Comparison of ENCODE assay signal across 1 cellular context in the genomic region with DNA sequence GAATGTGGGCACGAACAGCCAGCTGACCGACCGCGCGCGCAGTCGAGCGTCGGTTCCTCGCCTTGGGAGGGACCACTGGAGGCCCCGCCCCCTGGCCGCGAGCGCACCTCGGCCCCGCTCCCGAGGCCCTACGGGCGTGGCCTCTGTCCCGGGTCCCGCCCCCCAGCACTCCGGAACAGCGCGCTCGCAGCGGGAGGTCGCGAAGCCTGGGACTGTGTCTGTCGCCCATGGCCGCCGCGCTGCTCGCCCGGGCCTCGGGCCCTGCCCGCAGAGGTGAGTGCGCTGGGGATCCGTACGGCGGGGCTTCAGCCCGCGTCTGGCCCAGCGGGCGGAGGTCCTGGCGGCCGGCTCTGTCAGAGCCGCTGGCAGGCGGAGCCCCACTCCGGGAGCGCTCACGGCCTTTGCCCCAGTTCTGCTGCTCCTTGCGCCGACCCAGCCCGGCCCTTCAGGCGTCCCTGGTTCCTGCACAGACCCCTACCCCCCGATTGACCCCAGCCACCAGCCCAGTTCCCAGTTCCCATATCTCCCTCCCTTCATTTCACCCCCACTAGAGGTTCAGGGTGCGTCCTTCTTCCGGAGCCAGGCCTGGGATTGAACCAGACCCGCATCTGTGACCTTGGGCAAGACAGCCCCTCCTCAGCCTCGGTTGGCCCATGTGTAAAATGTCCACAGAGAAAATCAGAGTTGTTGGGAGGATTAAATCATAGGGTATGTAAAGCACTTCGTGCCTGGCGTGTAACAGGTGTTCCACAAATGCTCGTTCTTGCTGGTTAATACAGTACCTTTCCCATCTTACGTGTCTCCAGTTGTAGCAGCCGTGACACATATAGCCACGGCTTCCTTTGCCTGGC.
TF ChIP-seq lines count a peak whose summit lies in the region.

A gene with protein sequence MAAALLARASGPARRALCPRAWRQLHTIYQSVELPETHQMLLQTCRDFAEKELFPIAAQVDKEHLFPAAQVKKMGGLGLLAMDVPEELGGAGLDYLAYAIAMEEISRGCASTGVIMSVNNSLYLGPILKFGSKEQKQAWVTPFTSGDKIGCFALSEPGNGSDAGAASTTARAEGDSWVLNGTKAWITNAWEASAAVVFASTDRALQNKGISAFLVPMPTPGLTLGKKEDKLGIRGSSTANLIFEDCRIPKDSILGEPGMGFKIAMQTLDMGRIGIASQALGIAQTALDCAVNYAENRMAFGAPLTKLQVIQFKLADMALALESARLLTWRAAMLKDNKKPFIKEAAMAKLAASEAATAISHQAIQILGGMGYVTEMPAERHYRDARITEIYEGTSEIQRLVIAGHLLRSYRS (plus strand): TSS at position 168 of the 851 bp plus-strand sequence. CDS start 60 bp downstream, at position 228.

TF ChIP-seq in HepG2, 621 proteins besides CTCF, POLR2A, EP300 and RAD21 (continued from another document and continues in another):
- TF ChIP-seq NBN (conservative IDR thresholded peaks at IDR 0.05) = no peak
- TF ChIP-seq, protein P1, sequence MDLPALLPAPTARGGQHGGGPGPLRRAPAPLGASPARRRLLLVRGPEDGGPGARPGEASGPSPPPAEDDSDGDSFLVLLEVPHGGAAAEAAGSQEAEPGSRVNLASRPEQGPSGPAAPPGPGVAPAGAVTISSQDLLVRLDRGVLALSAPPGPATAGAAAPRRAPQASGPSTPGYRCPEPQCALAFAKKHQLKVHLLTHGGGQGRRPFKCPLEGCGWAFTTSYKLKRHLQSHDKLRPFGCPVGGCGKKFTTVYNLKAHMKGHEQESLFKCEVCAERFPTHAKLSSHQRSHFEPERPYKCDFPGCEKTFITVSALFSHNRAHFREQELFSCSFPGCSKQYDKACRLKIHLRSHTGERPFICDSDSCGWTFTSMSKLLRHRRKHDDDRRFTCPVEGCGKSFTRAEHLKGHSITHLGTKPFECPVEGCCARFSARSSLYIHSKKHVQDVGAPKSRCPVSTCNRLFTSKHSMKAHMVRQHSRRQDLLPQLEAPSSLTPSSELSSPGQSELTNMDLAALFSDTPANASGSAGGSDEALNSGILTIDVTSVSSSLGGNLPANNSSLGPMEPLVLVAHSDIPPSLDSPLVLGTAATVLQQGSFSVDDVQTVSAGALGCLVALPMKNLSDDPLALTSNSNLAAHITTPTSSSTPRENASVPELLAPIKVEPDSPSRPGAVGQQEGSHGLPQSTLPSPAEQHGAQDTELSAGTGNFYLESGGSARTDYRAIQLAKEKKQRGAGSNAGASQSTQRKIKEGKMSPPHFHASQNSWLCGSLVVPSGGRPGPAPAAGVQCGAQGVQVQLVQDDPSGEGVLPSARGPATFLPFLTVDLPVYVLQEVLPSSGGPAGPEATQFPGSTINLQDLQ (CRISPR knock-in tag; IDR thresholded peaks at IDR 0.05) = no peak
- TF ChIP-seq, protein P2, sequence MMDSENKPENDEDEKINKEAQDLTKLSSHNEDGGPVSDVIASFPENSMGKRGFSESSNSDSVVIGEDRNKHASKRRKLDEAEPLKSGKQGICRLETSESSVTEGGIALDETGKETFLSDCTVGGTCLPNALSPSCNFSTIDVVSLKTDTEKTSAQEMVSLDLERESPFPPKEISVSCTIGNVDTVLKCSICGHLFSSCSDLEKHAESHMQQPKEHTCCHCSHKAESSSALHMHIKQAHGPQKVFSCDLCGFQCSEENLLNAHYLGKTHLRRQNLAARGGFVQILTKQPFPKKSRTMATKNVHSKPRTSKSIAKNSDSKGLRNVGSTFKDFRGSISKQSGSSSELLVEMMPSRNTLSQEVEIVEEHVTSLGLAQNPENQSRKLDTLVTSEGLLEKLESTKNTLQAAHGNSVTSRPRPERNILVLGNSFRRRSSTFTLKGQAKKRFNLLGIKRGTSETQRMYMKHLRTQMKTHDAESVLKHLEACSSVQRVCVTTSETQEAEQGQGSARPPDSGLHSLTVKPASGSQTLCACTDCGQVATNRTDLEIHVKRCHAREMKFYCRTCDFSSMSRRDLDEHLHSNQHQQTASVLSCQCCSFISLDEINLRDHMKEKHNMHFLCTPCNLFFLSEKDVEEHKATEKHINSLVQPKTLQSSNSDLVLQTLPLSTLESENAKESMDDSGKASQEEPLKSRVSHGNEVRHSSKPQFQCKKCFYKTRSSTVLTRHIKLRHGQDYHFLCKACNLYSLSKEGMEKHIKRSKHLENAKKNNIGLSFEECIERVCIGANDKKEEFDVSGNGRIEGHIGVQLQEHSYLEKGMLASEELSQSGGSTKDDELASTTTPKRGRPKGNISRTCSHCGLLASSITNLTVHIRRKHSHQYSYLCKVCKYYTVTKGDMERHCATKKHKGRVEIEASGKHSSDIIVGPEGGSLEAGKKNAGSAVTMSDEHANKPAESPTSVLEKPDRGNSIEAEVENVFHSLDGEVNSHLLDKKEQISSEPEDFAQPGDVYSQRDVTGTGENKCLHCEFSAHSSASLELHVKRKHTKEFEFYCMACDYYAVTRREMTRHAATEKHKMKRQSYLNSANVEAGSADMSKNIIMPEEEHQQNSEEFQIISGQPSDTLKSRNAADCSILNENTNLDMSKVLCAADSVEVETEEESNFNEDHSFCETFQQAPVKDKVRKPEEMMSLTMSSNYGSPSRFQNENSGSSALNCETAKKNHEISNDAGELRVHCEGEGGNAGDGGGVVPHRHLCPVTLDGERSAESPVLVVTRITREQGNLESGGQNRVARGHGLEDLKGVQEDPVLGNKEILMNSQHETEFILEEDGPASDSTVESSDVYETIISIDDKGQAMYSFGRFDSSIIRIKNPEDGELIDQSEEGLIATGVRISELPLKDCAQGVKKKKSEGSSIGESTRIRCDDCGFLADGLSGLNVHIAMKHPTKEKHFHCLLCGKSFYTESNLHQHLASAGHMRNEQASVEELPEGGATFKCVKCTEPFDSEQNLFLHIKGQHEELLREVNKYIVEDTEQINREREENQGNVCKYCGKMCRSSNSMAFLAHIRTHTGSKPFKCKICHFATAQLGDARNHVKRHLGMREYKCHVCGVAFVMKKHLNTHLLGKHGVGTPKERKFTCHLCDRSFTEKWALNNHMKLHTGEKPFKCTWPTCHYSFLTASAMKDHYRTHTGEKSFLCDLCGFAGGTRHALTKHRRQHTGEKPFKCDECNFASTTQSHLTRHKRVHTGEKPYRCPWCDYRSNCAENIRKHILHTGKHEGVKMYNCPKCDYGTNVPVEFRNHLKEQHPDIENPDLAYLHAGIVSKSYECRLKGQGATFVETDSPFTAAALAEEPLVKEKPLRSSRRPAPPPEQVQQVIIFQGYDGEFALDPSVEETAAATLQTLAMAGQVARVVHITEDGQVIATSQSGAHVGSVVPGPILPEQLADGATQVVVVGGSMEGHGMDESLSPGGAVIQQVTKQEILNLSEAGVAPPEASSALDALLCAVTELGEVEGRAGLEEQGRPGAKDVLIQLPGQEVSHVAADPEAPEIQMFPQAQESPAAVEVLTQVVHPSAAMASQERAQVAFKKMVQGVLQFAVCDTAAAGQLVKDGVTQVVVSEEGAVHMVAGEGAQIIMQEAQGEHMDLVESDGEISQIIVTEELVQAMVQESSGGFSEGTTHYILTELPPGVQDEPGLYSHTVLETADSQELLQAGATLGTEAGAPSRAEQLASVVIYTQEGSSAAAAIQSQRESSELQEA (CRISPR knock-in tag; IDR thresholded peaks at IDR 0.05; ENCODE audit: not compliant biosample characterization) = no peak
- TF ChIP-seq, protein P3, sequence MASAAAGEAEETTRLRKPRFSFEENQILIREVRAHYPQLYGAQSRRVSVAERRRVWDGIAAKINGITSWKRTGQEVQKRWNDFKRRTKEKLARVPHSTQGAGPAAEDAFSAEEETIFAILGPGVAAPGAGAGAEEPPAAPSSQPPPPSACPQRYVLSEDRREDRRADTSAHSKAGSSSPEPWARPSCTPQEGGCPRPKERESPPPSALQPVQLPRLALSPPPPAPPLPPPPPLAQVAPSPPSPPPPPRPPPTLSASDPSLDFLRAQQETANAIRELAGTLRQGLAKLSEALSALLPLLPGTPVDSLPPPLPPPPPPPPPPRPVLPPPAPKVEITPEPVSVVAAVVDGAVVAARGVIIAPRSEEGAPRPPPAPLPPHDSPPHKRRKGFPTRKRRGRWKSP (CRISPR knock-in tag; IDR thresholded peaks at IDR 0.05) = peak; percentile 81
- no peak for TF ChIP-seq MEF2D (CRISPR knock-in tag; IDR thresholded peaks at IDR 0.05)
- no peak for TF ChIP-seq LCORL (IDR thresholded peaks at IDR 0.05)
- TF ChIP-seq LCORL (CRISPR knock-in tag; IDR thresholded peaks at IDR 0.05) = peak; percentile 35; the same call in 1 of the 2 replicates
- no peak for TF ChIP-seq ZFP36L2 (CRISPR knock-in tag; IDR thresholded peaks at IDR 0.05)
- TF ChIP-seq NFKBIZ (CRISPR knock-in tag; IDR thresholded peaks at IDR 0.05) = no peak
- TF ChIP-seq, protein P4, sequence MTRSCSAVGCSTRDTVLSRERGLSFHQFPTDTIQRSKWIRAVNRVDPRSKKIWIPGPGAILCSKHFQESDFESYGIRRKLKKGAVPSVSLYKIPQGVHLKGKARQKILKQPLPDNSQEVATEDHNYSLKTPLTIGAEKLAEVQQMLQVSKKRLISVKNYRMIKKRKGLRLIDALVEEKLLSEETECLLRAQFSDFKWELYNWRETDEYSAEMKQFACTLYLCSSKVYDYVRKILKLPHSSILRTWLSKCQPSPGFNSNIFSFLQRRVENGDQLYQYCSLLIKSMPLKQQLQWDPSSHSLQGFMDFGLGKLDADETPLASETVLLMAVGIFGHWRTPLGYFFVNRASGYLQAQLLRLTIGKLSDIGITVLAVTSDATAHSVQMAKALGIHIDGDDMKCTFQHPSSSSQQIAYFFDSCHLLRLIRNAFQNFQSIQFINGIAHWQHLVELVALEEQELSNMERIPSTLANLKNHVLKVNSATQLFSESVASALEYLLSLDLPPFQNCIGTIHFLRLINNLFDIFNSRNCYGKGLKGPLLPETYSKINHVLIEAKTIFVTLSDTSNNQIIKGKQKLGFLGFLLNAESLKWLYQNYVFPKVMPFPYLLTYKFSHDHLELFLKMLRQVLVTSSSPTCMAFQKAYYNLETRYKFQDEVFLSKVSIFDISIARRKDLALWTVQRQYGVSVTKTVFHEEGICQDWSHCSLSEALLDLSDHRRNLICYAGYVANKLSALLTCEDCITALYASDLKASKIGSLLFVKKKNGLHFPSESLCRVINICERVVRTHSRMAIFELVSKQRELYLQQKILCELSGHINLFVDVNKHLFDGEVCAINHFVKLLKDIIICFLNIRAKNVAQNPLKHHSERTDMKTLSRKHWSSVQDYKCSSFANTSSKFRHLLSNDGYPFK (CRISPR knock-in tag; IDR thresholded peaks at IDR 0.05; ENCODE audit: borderline replicate concordance) = peak; percentile 29; the same call in 1 of the 2 replicates
- no peak for TF ChIP-seq HCFC1 (IDR thresholded peaks at IDR 0.05; ENCODE audit: low read depth, low read length)
- no peak for TF ChIP-seq ZNF761 (CRISPR knock-in tag; conservative IDR thresholded peaks at IDR 0.05)
- TF ChIP-seq, protein P5, sequence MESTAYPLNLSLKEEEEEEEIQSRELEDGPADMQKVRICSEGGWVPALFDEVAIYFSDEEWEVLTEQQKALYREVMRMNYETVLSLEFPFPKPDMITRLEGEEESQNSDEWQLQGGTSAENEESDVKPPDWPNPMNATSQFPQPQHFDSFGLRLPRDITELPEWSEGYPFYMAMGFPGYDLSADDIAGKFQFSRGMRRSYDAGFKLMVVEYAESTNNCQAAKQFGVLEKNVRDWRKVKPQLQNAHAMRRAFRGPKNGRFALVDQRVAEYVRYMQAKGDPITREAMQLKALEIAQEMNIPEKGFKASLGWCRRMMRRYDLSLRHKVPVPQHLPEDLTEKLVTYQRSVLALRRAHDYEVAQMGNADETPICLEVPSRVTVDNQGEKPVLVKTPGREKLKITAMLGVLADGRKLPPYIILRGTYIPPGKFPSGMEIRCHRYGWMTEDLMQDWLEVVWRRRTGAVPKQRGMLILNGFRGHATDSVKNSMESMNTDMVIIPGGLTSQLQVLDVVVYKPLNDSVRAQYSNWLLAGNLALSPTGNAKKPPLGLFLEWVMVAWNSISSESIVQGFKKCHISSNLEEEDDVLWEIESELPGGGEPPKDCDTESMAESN (CRISPR knock-in tag; conservative IDR thresholded peaks at IDR 0.05) = no peak; the same call in 1 of the 2 replicates
- peak; percentile 73; the same call in 1 of the 2 replicates for TF ChIP-seq ZNF788 (CRISPR knock-in tag; IDR thresholded peaks at IDR 0.05; ENCODE audit: borderline replicate concordance)
- no peak for TF ChIP-seq ZSCAN29 (CRISPR knock-in tag; conservative IDR thresholded peaks at IDR 0.05)
- TF ChIP-seq, protein P6, sequence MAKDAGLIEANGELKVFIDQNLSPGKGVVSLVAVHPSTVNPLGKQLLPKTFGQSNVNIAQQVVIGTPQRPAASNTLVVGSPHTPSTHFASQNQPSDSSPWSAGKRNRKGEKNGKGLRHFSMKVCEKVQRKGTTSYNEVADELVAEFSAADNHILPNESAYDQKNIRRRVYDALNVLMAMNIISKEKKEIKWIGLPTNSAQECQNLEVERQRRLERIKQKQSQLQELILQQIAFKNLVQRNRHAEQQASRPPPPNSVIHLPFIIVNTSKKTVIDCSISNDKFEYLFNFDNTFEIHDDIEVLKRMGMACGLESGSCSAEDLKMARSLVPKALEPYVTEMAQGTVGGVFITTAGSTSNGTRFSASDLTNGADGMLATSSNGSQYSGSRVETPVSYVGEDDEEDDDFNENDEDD (CRISPR knock-in tag; IDR thresholded peaks at IDR 0.05; ENCODE audit: borderline replicate concordance) = no peak
- TF ChIP-seq TAF15 (IDR thresholded peaks at IDR 0.05; ENCODE audit: low read depth, low read length, poor library complexity, severe bottlenecking) = no peak
- TF ChIP-seq FIP1L1 (IDR thresholded peaks at IDR 0.05; ENCODE audit: borderline replicate concordance, insufficient read depth, low read depth, low read length) = no peak
- TF ChIP-seq, protein P7, sequence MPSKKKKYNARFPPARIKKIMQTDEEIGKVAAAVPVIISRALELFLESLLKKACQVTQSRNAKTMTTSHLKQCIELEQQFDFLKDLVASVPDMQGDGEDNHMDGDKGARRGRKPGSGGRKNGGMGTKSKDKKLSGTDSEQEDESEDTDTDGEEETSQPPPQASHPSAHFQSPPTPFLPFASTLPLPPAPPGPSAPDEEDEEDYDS (CRISPR knock-in tag; IDR thresholded peaks at IDR 0.05) = peak; percentile 64; the same call in 1 of the 2 replicates
- no peak for TF ChIP-seq ZNF777 (CRISPR knock-in tag; IDR thresholded peaks at IDR 0.05)
- TF ChIP-seq NFATC3 (CRISPR knock-in tag; IDR thresholded peaks at IDR 0.05) = no peak
- no peak for TF ChIP-seq KLF11 (CRISPR knock-in tag; IDR thresholded peaks at IDR 0.05)
- TF ChIP-seq, protein P8, sequence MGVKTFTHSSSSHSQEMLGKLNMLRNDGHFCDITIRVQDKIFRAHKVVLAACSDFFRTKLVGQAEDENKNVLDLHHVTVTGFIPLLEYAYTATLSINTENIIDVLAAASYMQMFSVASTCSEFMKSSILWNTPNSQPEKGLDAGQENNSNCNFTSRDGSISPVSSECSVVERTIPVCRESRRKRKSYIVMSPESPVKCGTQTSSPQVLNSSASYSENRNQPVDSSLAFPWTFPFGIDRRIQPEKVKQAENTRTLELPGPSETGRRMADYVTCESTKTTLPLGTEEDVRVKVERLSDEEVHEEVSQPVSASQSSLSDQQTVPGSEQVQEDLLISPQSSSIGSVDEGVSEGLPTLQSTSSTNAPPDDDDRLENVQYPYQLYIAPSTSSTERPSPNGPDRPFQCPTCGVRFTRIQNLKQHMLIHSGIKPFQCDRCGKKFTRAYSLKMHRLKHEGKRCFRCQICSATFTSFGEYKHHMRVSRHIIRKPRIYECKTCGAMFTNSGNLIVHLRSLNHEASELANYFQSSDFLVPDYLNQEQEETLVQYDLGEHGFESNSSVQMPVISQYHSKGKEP (CRISPR knock-in tag; IDR thresholded peaks at IDR 0.05) = no peak
- no peak for TF ChIP-seq GTF2F1 (IDR thresholded peaks at IDR 0.05; ENCODE audit: low read length)
- no peak for TF ChIP-seq SMAD9 (CRISPR knock-in tag; IDR thresholded peaks at IDR 0.05)
- TF ChIP-seq ZNF558 (CRISPR knock-in tag; IDR thresholded peaks at IDR 0.05; ENCODE audit: borderline replicate concordance) = peak; percentile 24; the same call in 1 of the 2 replicates
